21 cellular contexts compared by ENCODE assay signal in the genomic region with DNA sequence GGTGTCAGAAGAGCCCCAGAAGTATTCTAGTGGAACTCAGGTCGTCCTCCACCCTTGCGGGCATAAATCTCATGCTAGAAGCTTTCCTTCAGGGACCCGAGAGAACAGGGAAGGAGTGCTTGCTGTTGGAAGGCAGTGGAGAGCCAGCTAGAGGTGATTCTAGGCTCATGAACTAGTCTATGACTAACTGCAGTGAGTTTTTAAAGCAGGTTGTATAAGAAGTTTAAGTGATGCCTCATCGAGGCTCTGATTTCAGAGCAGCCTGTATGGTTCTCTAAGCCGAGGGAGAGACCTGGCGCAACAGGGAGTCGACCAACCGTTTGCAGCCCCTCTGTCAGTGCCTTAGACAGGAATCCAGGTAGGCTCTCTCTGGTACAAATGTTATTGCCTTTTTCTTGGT.
DNase-seq lines count a peak whose midpoint lies in the region; ATAC-seq and TF ChIP-seq lines count a peak whose summit lies in the region.
"Had no signal": no experiment of that assay in that cellular context is flagged by ENCODE, and none has a peak within 500 bp of the region (broad histone marks: within the 10 kb centered on the region; RNA-seq: fewer than 3 reads in every experiment).

No MANE protein-coding gene starts in this region.

- no peaks in the 10 kb centered on the region for H3K9me3 ChIP-seq in neural progenitor cell (ENCODE audit: low read depth)
- H3K9me3 ChIP-seq: body of pancreas, colonic mucosa, ovary, thyroid gland had no signal

- H2AFZ ChIP-seq in neural progenitor cell (replicated peaks): no peak overlapping the region

- no peaks in the 10 kb centered on the region for H3K79me2 ChIP-seq in neural progenitor cell (ENCODE audit: low read depth)

- no peaks in the 10 kb centered on the region for H3K36me3 ChIP-seq in neural progenitor cell
- H3K36me3 ChIP-seq: colonic mucosa, ovary, thyroid gland had no signal

- H3K27me3 ChIP-seq in neural progenitor cell: no peaks in the 10 kb centered on the region
- H3K27me3 ChIP-seq: body of pancreas, colonic mucosa, ovary, thyroid gland had no signal

- H4K20me1 ChIP-seq in neural progenitor cell (ENCODE audit: low read depth): no peaks in the 10 kb centered on the region

- H3K9ac ChIP-seq in neural progenitor cell: no peak overlapping the region

- no peak for ATAC-seq in GM21723 (IDR thresholded peaks at IDR 0.05; ENCODE audit: unreplicated experiment)
- ATAC-seq: body of pancreas; CD8-positive, alpha-beta T cell; Panc1; stimulated activated naive CD8-positive, alpha-beta T cell treated with anti-CD3 and anti-CD28 coated beads, Interleukin-15, Interleukin-2, amounts not matched to agents 100 U/mL and 50 U/mL, for 24 hours had no signal

- peaks cover 36% of the 10 kb centered on the region for H3K36me3 Mint-ChIP-seq in nephron progenitor cell (ENCODE audit: low read depth)
- H3K36me3 Mint-ChIP-seq in neural progenitor cell: peaks cover 16% of the 10 kb centered on the region

- H3K4me3 Mint-ChIP-seq in nephron progenitor cell (no peak overlapping the region), neural progenitor cell (no peak overlapping the region)
- H3K4me3 Mint-ChIP-seq: CD8-positive, alpha-beta T cell; H9 had no signal

- no peak for TF ChIP-seq CTCF in RWPE1 (conservative IDR thresholded peaks at IDR 0.05; ENCODE audit: low read depth)
- no peak for TF ChIP-seq CTCF in nephron progenitor cell (IDR thresholded peaks at IDR 0.05)
- no peak for TF ChIP-seq CTCF in neural progenitor cell (IDR thresholded peaks at IDR 0.05)

- CTCF ChIA-PET in RWPE1 (lab: Yijun Ruan, JAX): interaction anchor here (0.7 kb wide), 1 partner anchor 39 kb away, joined by 4 read pairs; no protein-coding TSS in a partner anchor

- H3K27ac Mint-ChIP-seq in nephron progenitor cell (peak overlapping the region; percentile 77), neural progenitor cell (no peak overlapping the region)

- H3K4me1 Mint-ChIP-seq in nephron progenitor cell (peaks cover 47% of the 10 kb centered on the region), neural progenitor cell (no peaks in the 10 kb centered on the region)

- H3F3A ChIP-seq in neural progenitor cell (ENCODE audit: low read depth): no peaks in the 10 kb centered on the region

- H3K27ac ChIP-seq in RWPE1 (no peak overlapping the region), epithelial cell of prostate (peak overlapping the region; percentile 28), neural progenitor cell (no peak overlapping the region)
- H3K27ac ChIP-seq: body of pancreas, colonic mucosa, ovary, thyroid gland had no signal

- no peaks in the 10 kb centered on the region for H3K4me1 ChIP-seq in neural progenitor cell
- H3K4me1 ChIP-seq: body of pancreas, colonic mucosa had no signal

- H3K4me2 ChIP-seq in neural progenitor cell: no peak overlapping the region

- POLR2A ChIA-PET in RWPE1 (lab: Yijun Ruan, JAX; ENCODE audit: low non-redundant PET): no interaction called here

- H3K9me3 Mint-ChIP-seq in nephron progenitor cell (no peaks in the 10 kb centered on the region), neural progenitor cell (no peaks in the 10 kb centered on the region)
- H3K9me3 Mint-ChIP-seq: CD8-positive, alpha-beta T cell; H9 had no signal

- peaks cover 3% of the 10 kb centered on the region for H3K27me3 Mint-ChIP-seq in nephron progenitor cell (ENCODE audit: low read depth, poor library complexity)
- peaks cover 11% of the 10 kb centered on the region for H3K27me3 Mint-ChIP-seq in neural progenitor cell (ENCODE audit: insufficient read depth, low read depth)

- no peak overlapping the region for H3K4me3 ChIP-seq in neural progenitor cell
- H3K4me3 ChIP-seq: body of pancreas, colonic mucosa, ovary, thyroid gland had no signal

- DNase-seq in ELR (ENCODE audit: low read depth) (peak; percentile 56), RWPE1 (ENCODE audit: low spot score) (peak; percentile 13), epithelial cell of prostate (ENCODE audit: low read depth, low spot score) (peak; percentile 59), nephron progenitor cell (no peak), neural progenitor cell (ENCODE audit: low spot score) (no peak), UCSD-AML1 (lab: John Stamatoyannopoulos, UW; ENCODE audit: unreplicated experiment) (no peak)
- DNase-seq: activated CD4-positive, CD25-positive, alpha-beta regulatory T cell; activated naive CD4-positive, alpha-beta T cell treated with anti-CD3 and anti-CD28 coated beads, Interleukin-2, amount 50 U/mL, for 16 hours; body of pancreas; CD8-positive, alpha-beta T cell; colonic mucosa; DMS53; H9; KG1; NCI-H2029; NCI-H446 treated with DMSO at 0.1 percent for 48 hours; ovary; stimulated activated naive CD8-positive, alpha-beta T cell treated with anti-CD3 and anti-CD28 coated beads, Interleukin-15, Interleukin-2, amounts not matched to agents 100 U/mL and 50 U/mL, for 24 hours; thyroid gland had no signal

Comparison
In these comparisons a context has a peak if more than half of its experiments do, and no peak if none do; other contexts are left out.
1. DNase-seq: peak in ELR (single experiment), RWPE1 (single experiment) and epithelial cell of prostate (single experiment); none in nephron progenitor cell (single experiment), neural progenitor cell (single experiment) and UCSD-AML1 (single experiment).